18 cellular contexts compared by ENCODE assay signal in the genomic region with DNA sequence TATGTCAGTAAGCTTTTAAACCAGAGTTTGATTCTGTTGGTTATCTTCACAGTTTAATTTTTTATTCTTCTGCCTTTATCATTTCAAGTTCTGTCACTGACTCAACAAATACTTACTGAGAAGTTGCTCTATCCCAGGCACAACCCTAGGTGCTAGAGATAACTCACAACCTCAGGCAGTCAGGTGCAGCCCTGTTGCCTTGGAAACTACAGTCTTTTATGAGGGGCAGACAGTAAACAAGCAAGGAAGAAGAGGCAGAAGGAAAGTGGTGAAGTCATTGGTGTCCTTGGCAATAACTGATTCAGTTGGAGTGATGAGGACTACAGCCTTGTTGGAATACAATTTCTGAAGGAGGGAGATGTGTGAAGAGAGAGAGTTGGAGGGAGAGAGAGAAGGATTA.
"Had no signal": no experiment of that assay in that cellular context is flagged by ENCODE, and none has a peak within 500 bp of the region (broad histone marks: within the 10 kb centered on the region; RNA-seq: fewer than 3 reads in every experiment).

No MANE protein-coding gene starts in this region.

- ATAC-seq: body of pancreas; heart right ventricle; natural killer cell; stimulated activated memory B cell treated with anti-CD40 and anti-IgM and Interleukin-4, amounts not matched to agents 10 μg/mL and 1 μg/mL and 100 μg/mL, for 72 hours; WTC11 had no signal

- H3K9me3 Mint-ChIP-seq: stimulated activated memory B cell treated with anti-CD40 and anti-IgM and Interleukin-4, amounts not matched to agents 10 μg/mL and 1 μg/mL and 100 μg/mL, for 72 hours; WTC11 had no signal

- H3K4me3 Mint-ChIP-seq: activated naive CD4-positive, alpha-beta T cell treated with anti-CD3 and anti-CD28 coated beads, Interleukin-2, amount 50 U/mL, for 24 hours; natural killer cell; stimulated activated memory B cell treated with anti-CD40 and anti-IgM and Interleukin-4, amounts not matched to agents 10 μg/mL and 1 μg/mL and 100 μg/mL, for 72 hours; WTC11 had no signal

- DNase-seq: activated gamma-delta T cell treated with Interleukin-2 at 50 U/mL for 16 hours; activated T-cell treated with anti-CD3 and anti-CD28 coated beads, Interleukin-2, amount 50 U/mL, for 1 hour; body of pancreas; erythroblast; foreskin fibroblast; heart right ventricle; kidney glomerular epithelial cell; left ventricle myocardium inferior; midbrain; natural killer cell; retina; sigmoid colon; stimulated activated CD4-positive, alpha-beta T cell treated with anti-CD3 and anti-CD28 coated beads, Interleukin-15, amount 100 ng/mL, for 24 hours; stomach had no signal

- H3K27me3 Mint-ChIP-seq: activated naive CD4-positive, alpha-beta T cell treated with anti-CD3 and anti-CD28 coated beads, Interleukin-2, amount 50 U/mL, for 24 hours; progenitor cell of endocrine pancreas; stimulated activated memory B cell treated with anti-CD40 and anti-IgM and Interleukin-4, amounts not matched to agents 10 μg/mL and 1 μg/mL and 100 μg/mL, for 72 hours had no signal

- H3K4me1 Mint-ChIP-seq: activated naive CD4-positive, alpha-beta T cell treated with anti-CD3 and anti-CD28 coated beads, Interleukin-2, amount 50 U/mL, for 24 hours; natural killer cell; stimulated activated memory B cell treated with anti-CD40 and anti-IgM and Interleukin-4, amounts not matched to agents 10 μg/mL and 1 μg/mL and 100 μg/mL, for 72 hours; WTC11 had no signal

- H3K27ac Mint-ChIP-seq: activated naive CD4-positive, alpha-beta T cell treated with anti-CD3 and anti-CD28 coated beads, Interleukin-2, amount 50 U/mL, for 24 hours; natural killer cell; progenitor cell of endocrine pancreas; stimulated activated memory B cell treated with anti-CD40 and anti-IgM and Interleukin-4, amounts not matched to agents 10 μg/mL and 1 μg/mL and 100 μg/mL, for 72 hours; WTC11 had no signal

- H3K36me3 Mint-ChIP-seq: activated naive CD4-positive, alpha-beta T cell treated with anti-CD3 and anti-CD28 coated beads, Interleukin-2, amount 50 U/mL, for 24 hours; natural killer cell; stimulated activated memory B cell treated with anti-CD40 and anti-IgM and Interleukin-4, amounts not matched to agents 10 μg/mL and 1 μg/mL and 100 μg/mL, for 72 hours; WTC11 had no signal
